ENCODE assay signal across 17 cellular contexts in the genomic region with DNA sequence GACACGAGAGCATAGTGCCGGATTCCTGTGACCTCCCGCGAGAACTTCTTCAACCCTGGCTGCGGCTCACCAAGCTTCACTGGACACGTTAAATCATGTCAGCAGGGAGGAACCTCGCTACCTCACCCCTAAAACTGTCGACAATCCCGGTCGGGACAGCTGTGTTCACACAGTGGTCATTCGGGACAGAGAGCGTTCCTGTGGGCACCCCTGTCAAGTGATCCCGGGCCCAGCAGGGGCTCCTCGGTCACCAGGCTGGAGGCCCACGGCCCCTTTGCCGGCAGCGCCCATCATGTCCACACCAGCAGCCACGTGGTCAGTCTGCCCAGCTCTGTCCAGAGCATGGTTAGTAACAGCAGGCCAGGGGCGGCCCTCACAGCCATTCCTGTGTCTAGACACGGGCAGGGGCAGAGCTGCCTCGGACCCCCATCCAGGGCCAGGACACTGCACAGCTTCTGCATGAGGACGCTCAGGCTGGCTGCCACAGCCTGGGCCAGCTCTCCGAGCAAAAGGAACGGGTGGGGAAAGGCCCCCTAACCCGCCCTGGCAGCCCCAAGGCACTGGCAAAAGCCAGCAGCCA. TPM values are rescaled to one million over a fixed set of nuclear protein-coding genes. Genes with fewer than 3 reads are reported as not detected.
A peak's percentile ranks its signal among the peaks of the same experiment; 100 is the strongest.
DNase-seq lines count a peak whose midpoint lies in the region; ATAC-seq, FAIRE-seq and TF ChIP-seq lines count a peak whose summit lies in the region.
"Had no signal": no experiment of that assay in that cellular context is flagged by ENCODE, and none has a peak within 500 bp of the region (broad histone marks: within the 10 kb centered on the region; RNA-seq: fewer than 3 reads in every experiment).

No MANE protein-coding gene starts in this region.

- POLR2A ChIA-PET in IMR-90 (lab: Charles Lee; ENCODE audit: unreplicated experiment): no interaction called here

- H3K9me3 Mint-ChIP-seq in T-helper 1 cell treated with Interleukin-12 subunit alpha and Interleukin-12 subunit beta and Interleukin-4 antibody, amounts not matched to agents 30 μg/mL and 1 μg/mL, for 36 hours: no peaks in the 10 kb centered on the region
- no peaks in the 10 kb centered on the region for H3K9me3 Mint-ChIP-seq in endodermal cell
- H3K9me3 Mint-ChIP-seq in osteocyte (ENCODE audit: unreplicated experiment): no peaks in the 10 kb centered on the region
- H3K9me3 Mint-ChIP-seq: activated naive CD4-positive, alpha-beta T cell treated with anti-CD3 and anti-CD28 coated beads, Interleukin-2, amount 50 U/mL, for 72 hours had no signal

- no peaks in the 10 kb centered on the region for H3K27me3 Mint-ChIP-seq in T-helper 1 cell treated with Interleukin-12 subunit alpha and Interleukin-12 subunit beta and Interleukin-4 antibody, amounts not matched to agents 30 μg/mL and 1 μg/mL, for 36 hours (ENCODE audit: low read depth)
- H3K27me3 Mint-ChIP-seq in endodermal cell (ENCODE audit: insufficient read depth) (no peaks in the 10 kb centered on the region), osteocyte (ENCODE audit: unreplicated experiment) (no peaks in the 10 kb centered on the region)

- no peak overlapping the region for H2BK5ac ChIP-seq in IMR-90 (ENCODE audit: low read depth, low read length, poor library complexity, severe bottlenecking)

- no peak overlapping the region for H3K4me2 ChIP-seq in IMR-90 (ENCODE audit: low read depth, low read length)

- no peak overlapping the region for H3K9ac ChIP-seq in IMR-90 (ENCODE audit: low read depth, low read length)
- no peak overlapping the region for H3K9ac ChIP-seq in endodermal cell (ENCODE audit: extremely low read depth, low read length, poor library complexity, severe bottlenecking)

- peak overlapping the region; percentile 48 for H2AK9ac ChIP-seq in IMR-90 (replicated peaks; ENCODE audit: low read depth, low read length, poor library complexity)

- H3K36me3 ChIP-seq in IMR-90 (ENCODE audit: control insufficient read depth, insufficient read depth, low read length) (peaks cover 33% of the 10 kb centered on the region), endodermal cell (ENCODE audit: control insufficient read depth, insufficient read depth, low read length) (peaks cover 17% of the 10 kb centered on the region)

- H3K18ac ChIP-seq in IMR-90 (ENCODE audit: low read depth, low read length): no peak overlapping the region

- no peaks in the 10 kb centered on the region for H3K9me3 ChIP-seq in IMR-90 (ENCODE audit: control insufficient read depth, insufficient read depth, low read length)
- no peaks in the 10 kb centered on the region for H3K9me3 ChIP-seq in endodermal cell (ENCODE audit: control insufficient read depth, low read length)
- H3K9me3 ChIP-seq: suprapubic skin had no signal

- H3K27me3 ChIP-seq in IMR-90 (ENCODE audit: control insufficient read depth, insufficient read depth, low read length) (no peaks in the 10 kb centered on the region), endodermal cell (ENCODE audit: control insufficient read depth, insufficient read depth, low read length, poor library complexity, severe bottlenecking) (no peaks in the 10 kb centered on the region)
- H3K27me3 ChIP-seq: cardiac muscle cell, suprapubic skin had no signal

- H3K4me1 Mint-ChIP-seq in T-helper 1 cell treated with Interleukin-12 subunit alpha and Interleukin-12 subunit beta and Interleukin-4 antibody, amounts not matched to agents 30 μg/mL and 1 μg/mL, for 36 hours (ENCODE audit: low read depth): peaks cover 22% of the 10 kb centered on the region
- H3K4me1 Mint-ChIP-seq in endodermal cell: peaks cover 16% of the 10 kb centered on the region
- H3K4me1 Mint-ChIP-seq in osteocyte (ENCODE audit: unreplicated experiment): peaks cover 22% of the 10 kb centered on the region

- H2AFZ ChIP-seq in IMR-90 (replicated peaks; ENCODE audit: low read length, poor library complexity): no peak overlapping the region

- no peak overlapping the region for H3K56ac ChIP-seq in IMR-90 (ENCODE audit: extremely low read depth, insufficient read depth, low read length)

- H2BK20ac ChIP-seq in IMR-90 (ENCODE audit: low read depth, low read length): no peak overlapping the region

- no peak for FAIRE-seq in H54 (lab: Jason Lieb, UNC)

- no peak overlapping the region for H2BK15ac ChIP-seq in IMR-90 (ENCODE audit: low read depth, low read length)

- H3K23ac ChIP-seq in IMR-90 (ENCODE audit: low read depth, low read length): no peak overlapping the region

- TF ChIP-seq POLR2A in IMR-90 (IDR thresholded peaks at IDR 0.05; ENCODE audit: low read depth, low read length) (no peak), H54 (IDR thresholded peaks at IDR 0.05; ENCODE audit: low read depth, low read length) (no peak)

- WGBS in IMR-90 (ENCODE audit: extremely low coverage in 2 of 2, insufficient read length in 1 of 2), 2 experiments: 94% methylated on average over 17 of the region's 25 CpGs; no CpG with 5 or more reads in 1 of the 2 experiments
- 84 to 88% methylated on average over 23 to 25 of the region's 25 CpGs for WGBS in endodermal cell (ENCODE audit: insufficient coverage in 1 of 2, insufficient read length in 1 of 2), 2 experiments

- no peak overlapping the region for H3K14ac ChIP-seq in IMR-90 (replicated peaks; ENCODE audit: low read depth, low read length)

- H4K5ac ChIP-seq in IMR-90 (ENCODE audit: low read depth, low read length): no peak overlapping the region

- in situ Hi-C loops in IMR-90 (cut with MboI; ENCODE audit: low sequenced_read_pairs): no loop called here

- peaks cover 7% of the 10 kb centered on the region for H3K4me1 ChIP-seq in IMR-90 (ENCODE audit: control insufficient read depth, insufficient read depth, low read length)
- H3K4me1 ChIP-seq in endodermal cell (ENCODE audit: control insufficient read depth, insufficient read depth, low read length): peaks cover 9% of the 10 kb centered on the region

- H4K8ac ChIP-seq in IMR-90 (ENCODE audit: low read depth in 2 of 2, low read length in 2 of 2): no peak overlapping the region

- H3K4ac ChIP-seq in IMR-90 (ENCODE audit: low read depth, low read length): no peak overlapping the region

- intact Hi-C loops in IMR-90 (cut with micrococcal nuclease): no loop called here
- intact Hi-C loops in Right ventricle myocardium inferior (cut with DNase I): no loop called here

- peak overlapping the region; percentile 88 for H3K4me3 Mint-ChIP-seq in T-helper 1 cell treated with Interleukin-12 subunit alpha and Interleukin-12 subunit beta and Interleukin-4 antibody, amounts not matched to agents 30 μg/mL and 1 μg/mL, for 36 hours
- H3K4me3 Mint-ChIP-seq in endodermal cell (peak overlapping the region; percentile 77), osteocyte (ENCODE audit: unreplicated experiment) (peak overlapping the region; percentile 26)

- H4K91ac ChIP-seq in IMR-90 (ENCODE audit: insufficient read depth, low read depth, low read length): no peak overlapping the region

- no peak for TF ChIP-seq RAD21 in IMR-90 (IDR thresholded peaks at IDR 0.05; ENCODE audit: low read length)

- H4K20me1 ChIP-seq in IMR-90 (ENCODE audit: insufficient read depth, low read length): peaks cover 63% of the 10 kb centered on the region

- peaks cover 5% of the 10 kb centered on the region for H3K36me3 Mint-ChIP-seq in T-helper 1 cell treated with Interleukin-12 subunit alpha and Interleukin-12 subunit beta and Interleukin-4 antibody, amounts not matched to agents 30 μg/mL and 1 μg/mL, for 36 hours (ENCODE audit: low read depth)
- peaks cover 10% of the 10 kb centered on the region for H3K36me3 Mint-ChIP-seq in endodermal cell (ENCODE audit: low read depth)
- H3K36me3 Mint-ChIP-seq in osteocyte (ENCODE audit: unreplicated experiment): peaks cover 15% of the 10 kb centered on the region
- H3K36me3 Mint-ChIP-seq: activated naive CD4-positive, alpha-beta T cell treated with anti-CD3 and anti-CD28 coated beads, Interleukin-2, amount 50 U/mL, for 72 hours had no signal

- no peak overlapping the region for H2BK120ac ChIP-seq in IMR-90 (ENCODE audit: low read depth, low read length)

- no peak overlapping the region for H2AK5ac ChIP-seq in IMR-90 (ENCODE audit: low read depth, low read length)

- TF ChIP-seq CTCF in IMR-90 (conservative IDR thresholded peaks at IDR 0.05; ENCODE audit: low read depth, low read length) (no peak), endodermal cell (conservative IDR thresholded peaks at IDR 0.05) (no peak), osteocyte (IDR thresholded peaks at IDR 0.05) (no peak)

- H3K27ac ChIP-seq in IMR-90 (ENCODE audit: insufficient read depth, low read length): no peak overlapping the region
- no peak overlapping the region for H3K27ac ChIP-seq in endodermal cell (ENCODE audit: low read depth, low read length)
- H3K27ac ChIP-seq: cardiac muscle cell, SK-N-MC, suprapubic skin had no signal

- no TSS peak for BruUV-seq in IMR-90 (replicated peaks; lab: Mats Ljungman, UMichigan)

- CTCF ChIA-PET in IMR-90 (lab: Yijun Ruan, JAX): no interaction called here

- peaks cover 8% of the 10 kb centered on the region; the same call in 1 of the 2 replicates for H3K9me1 ChIP-seq in IMR-90 (ENCODE audit: insufficient read depth, low read length)

- ATAC-seq in IMR-90 (ENCODE audit: low read depth) (no peak), GM19467 (IDR thresholded peaks at IDR 0.05; ENCODE audit: unreplicated experiment) (no peak), Right ventricle myocardium inferior (no peak)
- ATAC-seq: activated naive CD4-positive, alpha-beta T cell treated with anti-CD3 and anti-CD28 coated beads, Interleukin-2, amount 50 U/mL, for 72 hours; left colon had no signal

- dilution Hi-C loops in IMR-90 (cut with HindIII; ENCODE audit: low sequenced_read_pairs, unreplicated experiment): no loop called here

- H3K4me3 ChIP-seq in IMR-90 (ENCODE audit: insufficient read depth, low read depth, low read length) (no peak overlapping the region), endodermal cell (ENCODE audit: low read length) (peak overlapping the region; percentile 91)
- H3K4me3 ChIP-seq: cardiac muscle cell, suprapubic skin had no signal

- peaks cover 6 to 65% of the 10 kb centered on the region in 2 experiments for H3K79me1 ChIP-seq in IMR-90 (ENCODE audit: low read depth in 1 of 2, low read length in 2 of 2)

- H3K27ac Mint-ChIP-seq in T-helper 1 cell treated with Interleukin-12 subunit alpha and Interleukin-12 subunit beta and Interleukin-4 antibody, amounts not matched to agents 30 μg/mL and 1 μg/mL, for 36 hours: no peak overlapping the region
- H3K27ac Mint-ChIP-seq in endodermal cell (no peak overlapping the region), osteocyte (ENCODE audit: unreplicated experiment) (no peak overlapping the region)

- DNase-seq in T-helper 1 cell: no peak
- no peak for DNase-seq in IMR-90
- no peak for DNase-seq in endodermal cell
- DNase-seq in osteocyte (ENCODE audit: extremely low spot score, unreplicated experiment): no peak
- DNase-seq in H54 (ENCODE audit: insufficient read length, low spot score): no peak
- no peak for DNase-seq in Right ventricle myocardium inferior (ENCODE audit: missing footprints)
- DNase-seq: EL, GOT3, left colon, NCI-H146, OCI-M1 had no signal

RNA-seq across cellular contexts. Expression of a gene that starts 3.5 kb away (rescaled TPM):
- total RNA-seq in IMR-90 (2012; rRNA removed) (1.6 and 1.9 TPM in 2 replicates), endodermal cell (10 to 100 TPM; 30.8 to 34.7 TPM), osteocyte (16.0 and 16.7 TPM in 2 replicates), Right ventricle myocardium inferior (10.8 TPM)
- polyA plus RNA-seq in IMR-90 (2012; rRNA removed): 9.4 and 11.0 TPM in 2 replicates
- polyA plus RNA-seq in IMR-90 (2012; cell fraction: cytosol; rRNA removed): 6.8 and 9.8 TPM in 2 replicates
- 46.1 and 80.7 TPM in 2 replicates for polyA plus RNA-seq in IMR-90 (2012; cell fraction: nucleus; rRNA removed; ENCODE audit: low replicate concordance)
- polyA plus RNA-seq in endodermal cell (2013, experiment 1 of 2): 22.6 TPM
- polyA plus RNA-seq in endodermal cell (2013, experiment 2 of 2): 19.3 TPM

RNA-seq across cellular contexts. Expression of a gene that starts 25.7 kb away (rescaled TPM):
- total RNA-seq in IMR-90 (2012; rRNA removed) (62.6 and 86.7 TPM in 2 replicates), endodermal cell (10 to 100 TPM; 82.7 to 85.4 TPM), osteocyte (51.9 and 52.8 TPM in 2 replicates), Right ventricle myocardium inferior (71.8 TPM)
- polyA plus RNA-seq in IMR-90 (2012; rRNA removed): 95.8 and 102 TPM in 2 replicates
- 61.2 and 75.2 TPM in 2 replicates for polyA plus RNA-seq in IMR-90 (2012; cell fraction: cytosol; rRNA removed)
- 216 and 222 TPM in 2 replicates for polyA plus RNA-seq in IMR-90 (2012; cell fraction: nucleus; rRNA removed; ENCODE audit: low replicate concordance)
- 58.6 TPM for polyA plus RNA-seq in endodermal cell (2013, experiment 1 of 2)
- 51.4 TPM for polyA plus RNA-seq in endodermal cell (2013, experiment 2 of 2)

RNA-seq across cellular contexts. Expression of a gene that starts 25.7 kb away (rescaled TPM):
- total RNA-seq in IMR-90 (2012; rRNA removed) (14.5 and 17.2 TPM in 2 replicates), endodermal cell (10 to 100 TPM; 76.6 to 83.1 TPM), osteocyte (54.8 and 57.9 TPM in 2 replicates), Right ventricle myocardium inferior (23.7 TPM)
- 34.9 and 37.3 TPM in 2 replicates for polyA plus RNA-seq in IMR-90 (2012; rRNA removed)
- polyA plus RNA-seq in IMR-90 (2012; cell fraction: cytosol; rRNA removed): 30.9 and 32.0 TPM in 2 replicates
- 139 and 181 TPM in 2 replicates for polyA plus RNA-seq in IMR-90 (2012; cell fraction: nucleus; rRNA removed; ENCODE audit: low replicate concordance)
- 62.8 TPM for polyA plus RNA-seq in endodermal cell (2013, experiment 1 of 2)
- polyA plus RNA-seq in endodermal cell (2013, experiment 2 of 2): 58.4 TPM

RNA-seq across cellular contexts. Expression of a gene that starts 36.2 kb away (rescaled TPM):
- 2.5 and 3.1 TPM in 2 replicates for total RNA-seq in IMR-90 (2012; rRNA removed)
- polyA plus RNA-seq in IMR-90 (2012; rRNA removed): 6.5 and 7.6 TPM in 2 replicates
- 3.2 and 3.7 TPM in 2 replicates for polyA plus RNA-seq in IMR-90 (2012; cell fraction: cytosol; rRNA removed)
- 42.0 and 62.6 TPM in 2 replicates for polyA plus RNA-seq in IMR-90 (2012; cell fraction: nucleus; rRNA removed; ENCODE audit: low replicate concordance)
- 10 to 100 TPM; 18.0 to 18.7 TPM for total RNA-seq in endodermal cell
- polyA plus RNA-seq in endodermal cell (2013, experiment 1 of 2): 14.5 TPM
- polyA plus RNA-seq in endodermal cell (2013, experiment 2 of 2): 13.5 TPM
- 8.9 and 9.9 TPM in 2 replicates for total RNA-seq in osteocyte
- 4.0 TPM for total RNA-seq in Right ventricle myocardium inferior

RNA-seq across cellular contexts. Expression of a gene that starts 46.7 kb away (rescaled TPM):
- total RNA-seq in IMR-90 (2012; rRNA removed) (12.2 and 12.8 TPM in 2 replicates), endodermal cell (10 to 100 TPM; 54.6 to 60.7 TPM), osteocyte (85.0 and 88.5 TPM in 2 replicates), Right ventricle myocardium inferior (22.3 TPM)
- polyA plus RNA-seq in IMR-90 (2012; rRNA removed): 42.2 and 48.1 TPM in 2 replicates
- 26.9 and 29.1 TPM in 2 replicates for polyA plus RNA-seq in IMR-90 (2012; cell fraction: cytosol; rRNA removed)
- polyA plus RNA-seq in IMR-90 (2012; cell fraction: nucleus; rRNA removed; ENCODE audit: low replicate concordance): 106 and 130 TPM in 2 replicates
- 43.1 TPM for polyA plus RNA-seq in endodermal cell (2013, experiment 1 of 2)
- 41.4 TPM for polyA plus RNA-seq in endodermal cell (2013, experiment 2 of 2)

Comparison
In these comparisons a context has a peak if more than half of its experiments do, and no peak if none do; other contexts are left out.
1. H3K4me3 Mint-ChIP-seq: peak in every context shown above with its lines; median percentile 88 in T-helper 1 cell treated with Interleukin-12 subunit alpha and Interleukin-12 subunit beta and Interleukin-4 antibody, amounts not matched to agents 30 μg/mL and 1 μg/mL, for 36 hours; 77 in endodermal cell; 26 in osteocyte.